ENCODE assay signal across 28 cellular contexts in the genomic region with DNA sequence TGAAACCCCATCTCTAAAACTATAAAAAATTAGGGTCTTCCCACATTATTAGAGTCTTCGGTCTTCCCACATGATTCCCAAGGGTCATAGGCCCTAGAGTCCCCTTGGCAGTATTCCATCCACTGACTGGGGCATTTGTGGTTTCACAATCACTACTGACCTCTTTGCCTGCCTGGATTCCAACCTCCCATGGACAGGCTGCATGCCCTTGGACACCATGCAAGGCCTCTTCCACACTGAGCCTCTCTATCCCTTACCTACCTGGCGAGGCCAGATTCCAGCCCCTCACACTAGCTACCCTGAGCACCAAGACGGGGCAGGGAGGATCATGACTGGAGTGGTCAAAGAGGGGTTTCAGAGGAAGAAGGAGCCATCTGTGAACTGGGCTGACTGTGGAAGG.
DNase-seq lines count a peak whose midpoint lies in the region; ATAC-seq and TF ChIP-seq lines count a peak whose summit lies in the region.
"Had no signal": no experiment of that assay in that cellular context is flagged by ENCODE, and none has a peak within 500 bp of the region (broad histone marks: within the 10 kb centered on the region; RNA-seq: fewer than 3 reads in every experiment).

No MANE protein-coding gene starts in this region.

- WGBS in liver: 81% methylated on average over 3 of the region's 3 CpGs
- 95 to 99% methylated on average over 3 of the region's 3 CpGs for WGBS in thyroid gland, 2 donors

- H3K4me1 ChIP-seq in liver (ENCODE audit: control insufficient read depth in 4 of 4, insufficient read depth in 4 of 4, low read length in 3 of 4) (no peaks in the 10 kb centered on the region), neural progenitor cell (peaks cover 70% of the 10 kb centered on the region), thyroid gland (no peaks in the 10 kb centered on the region)
- H3K4me1 ChIP-seq in CD8-positive, alpha-beta memory T cell (ENCODE audit: insufficient read depth, low read length): peaks cover 7% of the 10 kb centered on the region
- H3K4me1 ChIP-seq: BE2C, HAP-1, SJSA1 had no signal

- no peak overlapping the region for H3K27ac ChIP-seq in liver (ENCODE audit: low read depth in 1 of 2, low read length in 2 of 2)
- H3K27ac ChIP-seq in neural progenitor cell: no peak overlapping the region
- no peak overlapping the region for H3K27ac ChIP-seq in CD8-positive, alpha-beta memory T cell (ENCODE audit: low read depth, low read length)
- H3K27ac ChIP-seq in thyroid gland: no peak overlapping the region
- H3K27ac ChIP-seq: 22Rv1, HL-60, SJSA1 had no signal

- no peak for ATAC-seq in HG03457 (IDR thresholded peaks at IDR 0.05; ENCODE audit: unreplicated experiment)
- ATAC-seq: GM23338, K562 had no signal

- POLR2A ChIA-PET in CD8-positive, alpha-beta memory T cell (lab: Charles Lee): no interaction called here

- H2AFZ ChIP-seq in neural progenitor cell (replicated peaks): no peak overlapping the region

- peaks cover 38% of the 10 kb centered on the region for H4K20me1 ChIP-seq in neural progenitor cell (ENCODE audit: low read depth)

- CTCF ChIA-PET in CD8-positive, alpha-beta memory T cell (lab: Charles Lee): interaction anchor here (0.6 kb wide), 1 partner anchor 828 kb away, joined by 3 read pairs; no protein-coding TSS in a partner anchor

- H3K4me3 ChIP-seq in liver (ENCODE audit: low read depth in 1 of 3, low read length in 3 of 3) (no peak overlapping the region), neural progenitor cell (no peak overlapping the region), thyroid gland (replicated peaks in 1 of 3) (no peak overlapping the region)
- no peak overlapping the region for H3K4me3 ChIP-seq in CD8-positive, alpha-beta memory T cell (ENCODE audit: low read length)
- H3K4me3 ChIP-seq: GM23338, HAP-1, K562, SJSA1 had no signal

- intact Hi-C loops in thyroid gland (cut with DNase I): no loop called here

- H3K36me3 ChIP-seq in liver (ENCODE audit: control insufficient read depth in 4 of 4, insufficient read depth in 3 of 4, low read depth in 1 of 4, low read length in 3 of 4) (no peaks in the 10 kb centered on the region), neural progenitor cell (no peaks in the 10 kb centered on the region), thyroid gland (no peaks in the 10 kb centered on the region)
- H3K36me3 ChIP-seq in CD8-positive, alpha-beta memory T cell (ENCODE audit: insufficient read depth, low read length): no peaks in the 10 kb centered on the region
- H3K36me3 ChIP-seq: BE2C, HAP-1, SJSA1 had no signal

- peaks cover 15% of the 10 kb centered on the region for H3K79me2 ChIP-seq in neural progenitor cell (ENCODE audit: low read depth)

- peak; percentile 48 for DNase-seq in activated effector memory CD4-positive, alpha-beta T cell treated with anti-CD3 and anti-CD28 coated beads, Interleukin-2, amount 50 U/mL, for 16 hours
- DNase-seq in activated effector memory CD4-positive, alpha-beta T cell treated with Interleukin-2 at 50 U/mL for 16 hours: no peak
- DNase-seq in neural progenitor cell (ENCODE audit: low spot score): no peak
- DNase-seq in CD8-positive, alpha-beta memory T cell: no peak
- no peak for DNase-seq in thyroid gland
- no peak for DNase-seq in activated T-cell treated with anti-CD3 and anti-CD28 coated beads for 4 hours
- DNase-seq: ACHN, BE2C, Kasumi-1, NCI-H1092 treated with DMSO at 0.1 percent for 48 hours, NCI-H1436, NCI-H187, NCI-H2081 treated with DMSO at 0.1 percent for 48 hours, NCI-H2171, NCI-H226, NCI-H510A, NCI-H69, Right ventricle myocardium superior, RPMI8226 had no signal

- H3K27me3 ChIP-seq in liver (ENCODE audit: control insufficient read depth in 4 of 4, insufficient read depth in 4 of 4, low read length in 3 of 4) (no peaks in the 10 kb centered on the region), neural progenitor cell (no peaks in the 10 kb centered on the region), thyroid gland (no peaks in the 10 kb centered on the region)
- no peaks in the 10 kb centered on the region for H3K27me3 ChIP-seq in CD8-positive, alpha-beta memory T cell (ENCODE audit: insufficient read depth, low read length, poor library complexity, severe bottlenecking)
- H3K27me3 ChIP-seq: BE2C, SJSA1 had no signal

- peak overlapping the region; percentile 47 for H3K4me3 Mint-ChIP-seq in neural progenitor cell
- H3K4me3 Mint-ChIP-seq in CD8-positive, alpha-beta memory T cell: no peak overlapping the region
- H3K4me3 Mint-ChIP-seq: CD14-positive monocyte, GM23338 had no signal

- H3K4me1 Mint-ChIP-seq in neural progenitor cell: peaks cover 85% of the 10 kb centered on the region
- peaks cover 5 to 14% (median 12%) of the 10 kb centered on the region in 3 donors for H3K4me1 Mint-ChIP-seq in CD8-positive, alpha-beta memory T cell

- H3K27ac Mint-ChIP-seq in neural progenitor cell: peak overlapping the region; percentile 97
- H3K27ac Mint-ChIP-seq in CD8-positive, alpha-beta memory T cell: no peak overlapping the region
- H3K27ac Mint-ChIP-seq: GM23338 had no signal

- no peak for TF ChIP-seq POLR2A in thyroid gland (IDR thresholded peaks at IDR 0.05)

- TF ChIP-seq CTCF in liver (IDR thresholded peaks at IDR 0.05; ENCODE audit: low read depth, low read length, missing input control): no peak
- TF ChIP-seq CTCF in neural progenitor cell (IDR thresholded peaks at IDR 0.05): no peak
- no peak for TF ChIP-seq CTCF in thyroid gland (IDR thresholded peaks at IDR 0.05)

- H3K27me3 Mint-ChIP-seq in neural progenitor cell (ENCODE audit: insufficient read depth, low read depth): peaks cover 2% of the 10 kb centered on the region
- H3K27me3 Mint-ChIP-seq in CD8-positive, alpha-beta memory T cell: no peaks in the 10 kb centered on the region

- no peak overlapping the region for H3K9ac ChIP-seq in liver (ENCODE audit: low read depth in 1 of 2, low read length in 2 of 2)
- no peak overlapping the region for H3K9ac ChIP-seq in neural progenitor cell

- no peaks in the 10 kb centered on the region for H3K9me3 Mint-ChIP-seq in neural progenitor cell
- H3K9me3 Mint-ChIP-seq in CD8-positive, alpha-beta memory T cell: no peaks in the 10 kb centered on the region
- H3K9me3 Mint-ChIP-seq: CD14-positive monocyte, GM23338 had no signal

- TF ChIP-seq RAD21 in liver (IDR thresholded peaks at IDR 0.05): no peak

- H3F3A ChIP-seq in neural progenitor cell (ENCODE audit: low read depth): peaks cover 30% of the 10 kb centered on the region

- H3K9me3 ChIP-seq in liver (ENCODE audit: control insufficient read depth in 4 of 4, low read length in 3 of 4): no peaks in the 10 kb centered on the region
- H3K9me3 ChIP-seq in neural progenitor cell (ENCODE audit: low read depth): no peaks in the 10 kb centered on the region
- no peaks in the 10 kb centered on the region for H3K9me3 ChIP-seq in CD8-positive, alpha-beta memory T cell (ENCODE audit: low read length)
- no peaks in the 10 kb centered on the region for H3K9me3 ChIP-seq in thyroid gland
- H3K9me3 ChIP-seq: BE2C, HAP-1, SJSA1 had no signal

- H3K4me2 ChIP-seq in neural progenitor cell: peak overlapping the region; percentile 68

- peaks cover 19% of the 10 kb centered on the region for H3K36me3 Mint-ChIP-seq in neural progenitor cell
- no peaks in the 10 kb centered on the region for H3K36me3 Mint-ChIP-seq in CD8-positive, alpha-beta memory T cell
- H3K36me3 Mint-ChIP-seq: CD14-positive monocyte had no signal

TF ChIP-seq in liver, 16 proteins besides CTCF, POLR2A, EP300 and RAD21:
- TF ChIP-seq TAF1 (conservative IDR thresholded peaks at IDR 0.05) (no peak), HNF4A (conservative IDR thresholded peaks at IDR 0.05) (peak; percentile 19 to 28), RXRA (IDR thresholded peaks at IDR 0.05) (peak; percentile 17 to 45), GABPA (IDR thresholded peaks at IDR 0.05 in 1 of 2, conservative IDR thresholded peaks at IDR 0.05 in 1 of 2) (no peak), FOXA2 (IDR thresholded peaks at IDR 0.05) (no peak), SP1 (IDR thresholded peaks at IDR 0.05) (no peak)
TF ChIP-seq in liver: peak in this region for 2.
